Comparison of ENCODE assay signal across 20 cellular contexts in genomic region chr1:30538906-30539855, GRCh38.
"Had no signal": no experiment of that assay in that cellular context is flagged by ENCODE, and none has a peak within 500 bp of the region (broad histone marks: within the 10 kb centered on the region; RNA-seq: fewer than 3 reads in every experiment).

No MANE protein-coding gene starts in this region.

- H3K27me3 ChIP-seq: breast epithelium had no signal

- ATAC-seq: PC-3, T-helper 17 cell, WTC11 had no signal

- H3K36me3 ChIP-seq: breast epithelium had no signal

- H3K4me3 ChIP-seq: breast epithelium had no signal

- DNase-seq: activated CD4-positive, alpha-beta T cell treated with anti-CD3 and anti-CD28 coated beads, Interleukin-2, amount 10 ng/mL, durations not matched to agents 24 days and 14 days; activated CD4-positive, alpha-beta T cell treated with anti-CD3 and anti-CD28 coated beads, Interleukin-2, amount 50 U/mL, for 48 hours; activated CD4-positive, CD25-positive, alpha-beta regulatory T cell treated with anti-CD3 and anti-CD28 coated beads, Interleukin-2, amount 50 U/mL, for 72 hours; activated CD8-positive, alpha-beta memory T cell treated with anti-CD3 and anti-CD28 coated beads, Interleukin-2, amount 50 U/mL, for 4 hours; activated effector memory CD4-positive, alpha-beta T cell treated with Interleukin-2 at 50 U/mL for 16 hours; activated naive CD4-positive, alpha-beta T cell; activated T-cell treated with anti-CD3 and anti-CD28 coated beads, Interleukin-2, amount 50 U/mL, for 1 hour; NCI-H1092; NCI-H1417 treated with DMSO at 0.1 percent for 48 hours; NCI-H187 treated with DMSO at 0.1 percent for 48 hours; NCI-H2081 treated with DMSO at 0.1 percent for 48 hours; NCI-H446; NCI-H524; PC-3; SHP77 treated with DMSO at 0.1 percent for 48 hours; T-helper 17 cell; T-helper 9 cell had no signal

- H3K9me3 ChIP-seq: breast epithelium had no signal

- H3K27ac ChIP-seq: breast epithelium, KMS-11 had no signal

- H3K4me1 ChIP-seq: breast epithelium had no signal
